26 cellular contexts compared by ENCODE assay signal in genomic region chr1:28395181-28395580, GRCh38. TPM values are rescaled to one million over a fixed set of nuclear protein-coding genes. Genes with fewer than 3 reads are reported as not detected.
DNase-seq lines count a peak whose midpoint lies in the region; ATAC-seq, FAIRE-seq and TF ChIP-seq lines count a peak whose summit lies in the region.
"Had no signal": no experiment of that assay in that cellular context is flagged by ENCODE, and none has a peak within 500 bp of the region (broad histone marks: within the 10 kb centered on the region; RNA-seq: fewer than 3 reads in every experiment).

No MANE protein-coding gene starts in this region.

- no peak overlapping the region for H2AFZ ChIP-seq in endothelial cell of umbilical vein (ENCODE audit: low read depth, low read length)
- H2AFZ ChIP-seq: parathyroid adenoma had no signal

- TF ChIP-seq POLR2A in endothelial cell of umbilical vein (IDR thresholded peaks at IDR 0.05; ENCODE audit: low read depth, low read length) = no peak

- H3K4me3 ChIP-seq in SK-N-MC (no peak overlapping the region), endothelial cell of umbilical vein (replicated peaks in 1 of 3; ENCODE audit: insufficient read depth in 1 of 3, low read depth in 1 of 3, low read length in 3 of 3) (no peak overlapping the region)
- H3K4me3 ChIP-seq: body of pancreas, colonic mucosa, sigmoid colon, testis had no signal

- peak overlapping the region; percentile 46; the same call in 1 of the 2 replicates for H3K27ac ChIP-seq in SK-N-MC
- no peak overlapping the region for H3K27ac ChIP-seq in endothelial cell of umbilical vein (ENCODE audit: insufficient read depth, low read depth, low read length)
- H3K27ac ChIP-seq: body of pancreas, colonic mucosa, foreskin keratinocyte, parathyroid adenoma, sigmoid colon, testis had no signal

- in situ Hi-C loops in GM13977 (cut with MboI; ENCODE audit: low pct_unique_long_range_greater_than_20kb, low sequenced_read_pairs, unreplicated experiment) = no loop called here

- no TSS peak for BruUV-seq in endothelial cell of umbilical vein (replicated peaks; lab: Mats Ljungman, UMichigan)

- H3K4me3 Mint-ChIP-seq in osteocyte (ENCODE audit: unreplicated experiment) (no peak overlapping the region), type B pancreatic cell (no peak overlapping the region)
- H3K4me3 Mint-ChIP-seq: activated naive CD8-positive, alpha-beta T cell; CD8-positive, alpha-beta T cell; memory B cell; naive thymus-derived CD4-positive, alpha-beta T cell; T-helper 2 cell treated with Interferon-gamma antibody and Interleukin-4, amounts not matched to agents 5 μg/mL and 100 μg/mL, for 36 hours had no signal

- H3K9ac ChIP-seq in SK-N-MC (ENCODE audit: insufficient read length) = no peak overlapping the region
- H3K9ac ChIP-seq in endothelial cell of umbilical vein (replicated peaks; ENCODE audit: extremely low read depth, insufficient read depth, low read length) = no peak overlapping the region
- H3K9ac ChIP-seq: parathyroid adenoma had no signal

- H3K27ac Mint-ChIP-seq in osteocyte (ENCODE audit: unreplicated experiment) (peak overlapping the region; percentile 60), type B pancreatic cell (no peak overlapping the region)
- H3K27ac Mint-ChIP-seq: activated naive CD8-positive, alpha-beta T cell; CD8-positive, alpha-beta T cell; memory B cell; T-helper 2 cell treated with Interferon-gamma antibody and Interleukin-4, amounts not matched to agents 5 μg/mL and 100 μg/mL, for 36 hours had no signal

- no peak for ATAC-seq in HG02852 (IDR thresholded peaks at IDR 0.05; ENCODE audit: unreplicated experiment)
- ATAC-seq: activated CD4-positive, CD25-positive, alpha-beta regulatory T cell treated with anti-CD3 and anti-CD28 coated beads, Interleukin-2, amount 50 U/mL, for 24 hours; body of pancreas; CD8-positive, alpha-beta T cell; foreskin keratinocyte; naive thymus-derived CD4-positive, alpha-beta T cell; SK-N-SH treated with all-trans-retinoic acid at 6 μM for 48 hours had no signal

- no peaks in the 10 kb centered on the region for H3K27me3 ChIP-seq in endothelial cell of umbilical vein (ENCODE audit: control insufficient read depth in 2 of 2, insufficient read depth in 2 of 2, low read length in 2 of 2)
- H3K27me3 ChIP-seq: body of pancreas, colonic mucosa, foreskin keratinocyte, sigmoid colon, testis had no signal

- peaks cover 4% of the 10 kb centered on the region for H3K4me1 ChIP-seq in endothelial cell of umbilical vein (ENCODE audit: control insufficient read depth, extremely low read depth, insufficient read depth, low read length)
- H3K4me1 ChIP-seq: colonic mucosa, parathyroid adenoma, sigmoid colon, testis had no signal

- TF ChIP-seq CTCF in GM13977 (IDR thresholded peaks at IDR 0.05; ENCODE audit: extremely low read depth, insufficient read depth, missing control alignments) = no peak
- no peak for TF ChIP-seq CTCF in endothelial cell of umbilical vein (IDR thresholded peaks at IDR 0.05; ENCODE audit: extremely low read depth in 1 of 2, insufficient read depth in 1 of 2, low read depth in 1 of 2, low read length in 2 of 2)
- no peak for TF ChIP-seq CTCF in osteocyte (IDR thresholded peaks at IDR 0.05)
- no peak for TF ChIP-seq CTCF in type B pancreatic cell (conservative IDR thresholded peaks at IDR 0.05)

- H3K36me3 ChIP-seq in SK-N-MC (ENCODE audit: insufficient read depth, low read length) (no peaks in the 10 kb centered on the region; the same call in 1 of the 2 replicates), endothelial cell of umbilical vein (ENCODE audit: control insufficient read depth in 2 of 2, extremely low read depth in 1 of 2, insufficient read depth in 2 of 2, low read length in 2 of 2) (no peaks in the 10 kb centered on the region)
- H3K36me3 ChIP-seq: colonic mucosa had no signal

- POLR2A ChIA-PET in endothelial cell of umbilical vein (lab: Charles Lee) = interaction anchor here (0.7 kb wide), 1 partner anchor 186 kb away, joined by 4 read pairs; no protein-coding TSS in a partner anchor

- peaks cover 11% of the 10 kb centered on the region for H3K36me3 Mint-ChIP-seq in osteocyte (ENCODE audit: unreplicated experiment)
- peaks cover 13% of the 10 kb centered on the region for H3K36me3 Mint-ChIP-seq in type B pancreatic cell
- H3K36me3 Mint-ChIP-seq: memory B cell had no signal

- peak; percentile 18 for FAIRE-seq in endothelial cell of umbilical vein (lab: Jason Lieb, UNC)
- FAIRE-seq: endometrium, H54, kidney had no signal

- peaks cover 15% of the 10 kb centered on the region for H3K79me2 ChIP-seq in endothelial cell of umbilical vein (ENCODE audit: control insufficient read depth, insufficient read depth, low read length)
- H3K79me2 ChIP-seq: parathyroid adenoma had no signal

- intact Hi-C loops in endothelial cell of umbilical vein (cut with micrococcal nuclease) = no loop called here

- H3K9me3 Mint-ChIP-seq in osteocyte (ENCODE audit: unreplicated experiment) (no peaks in the 10 kb centered on the region), type B pancreatic cell (no peaks in the 10 kb centered on the region)
- H3K9me3 Mint-ChIP-seq: CD8-positive, alpha-beta T cell; memory B cell; naive thymus-derived CD4-positive, alpha-beta T cell; T-helper 2 cell treated with Interferon-gamma antibody and Interleukin-4, amounts not matched to agents 5 μg/mL and 100 μg/mL, for 36 hours had no signal

- H3K9me3 ChIP-seq in SK-N-MC (ENCODE audit: low read depth, low read length) = no peaks in the 10 kb centered on the region
- H3K9me3 ChIP-seq in endothelial cell of umbilical vein (replicated peaks; ENCODE audit: control insufficient read depth, insufficient read depth, low read length) = no peaks in the 10 kb centered on the region
- H3K9me3 ChIP-seq: body of pancreas, colonic mucosa, sigmoid colon, testis had no signal

- H3K27me3 Mint-ChIP-seq in osteocyte (ENCODE audit: unreplicated experiment) = no peaks in the 10 kb centered on the region
- H3K27me3 Mint-ChIP-seq in type B pancreatic cell = no peaks in the 10 kb centered on the region
- H3K27me3 Mint-ChIP-seq: activated naive CD8-positive, alpha-beta T cell; memory B cell; naive thymus-derived CD4-positive, alpha-beta T cell had no signal

- no peak overlapping the region for H3K4me2 ChIP-seq in endothelial cell of umbilical vein (ENCODE audit: insufficient read depth, low read length)

- peak; percentile 10 for DNase-seq in GM13977 (ENCODE audit: low spot score)
- no peak for DNase-seq in SK-N-MC (ENCODE audit: low read depth, low spot score)
- no peak for DNase-seq in endothelial cell of umbilical vein (ENCODE audit: low read depth, low spot score)
- DNase-seq in osteocyte (ENCODE audit: extremely low spot score, unreplicated experiment) = no peak
- no peak for DNase-seq in type B pancreatic cell (ENCODE audit: extremely low spot score, unreplicated experiment)
- DNase-seq in NCI-H2171 treated with DMSO at 0.1 percent for 48 hours (lab: John Stamatoyannopoulos, UW) = no peak
- DNase-seq: body of pancreas; CD8-positive, alpha-beta T cell; colonic mucosa; DND-41; foreskin keratinocyte; kidney; naive thymus-derived CD4-positive, alpha-beta T cell; NCI-H1092; NCI-H1930; sigmoid colon; testis had no signal

- no peaks in the 10 kb centered on the region for H3K9me1 ChIP-seq in endothelial cell of umbilical vein (replicated peaks; ENCODE audit: control insufficient read depth, extremely low read depth, insufficient read depth, low read length)

- CTCF ChIA-PET in endothelial cell of umbilical vein (lab: Charles Lee) = interaction anchor here (0.9 kb wide), 1 partner anchor 20 kb away, joined by 3 read pairs; no protein-coding TSS in a partner anchor

- no peaks in the 10 kb centered on the region for H4K20me1 ChIP-seq in endothelial cell of umbilical vein (replicated peaks; ENCODE audit: control insufficient read depth, extremely low read depth, insufficient read depth, low read length)

- H3K4me1 Mint-ChIP-seq in osteocyte (ENCODE audit: unreplicated experiment) = peaks cover 19% of the 10 kb centered on the region
- H3K4me1 Mint-ChIP-seq in type B pancreatic cell (ENCODE audit: unreplicated experiment) = peaks cover 12% of the 10 kb centered on the region

- dilution Hi-C loops in endothelial cell of umbilical vein (cut with MboI; ENCODE audit: extremely low pct_ligation_motif_present, low sequenced_read_pairs) = no loop called here

TF ChIP-seq in endothelial cell of umbilical vein, 7 proteins besides CTCF, POLR2A, EP300 and RAD21:
- TF ChIP-seq MAX (IDR thresholded peaks at IDR 0.05; ENCODE audit: insufficient read depth, insufficient read length) = no peak
- no peak for TF ChIP-seq FOS (IDR thresholded peaks at IDR 0.05; ENCODE audit: borderline replicate concordance, insufficient read depth, low read length)
- TF ChIP-seq MYC (IDR thresholded peaks at IDR 0.05; ENCODE audit: low read depth, low read length) = no peak
- no peak for TF ChIP-seq GATA2 (IDR thresholded peaks at IDR 0.05; ENCODE audit: insufficient read depth, insufficient read length, low read depth, low read length)
- TF ChIP-seq EZH2 (IDR thresholded peaks at IDR 0.05; ENCODE audit: borderline replicate concordance, low read depth, low read length, severe bottlenecking) = no peak
- no peak for TF ChIP-seq POLR2AphosphoS5 (IDR thresholded peaks at IDR 0.05; ENCODE audit: insufficient read depth, low read depth, low read length)
- no peak for TF ChIP-seq JUN (IDR thresholded peaks at IDR 0.05; ENCODE audit: borderline replicate concordance, insufficient read depth, insufficient read length, low read depth)

RNA-seq across cellular contexts. Expression of gene PHACTR4, which starts 25.6 kb away (rescaled TPM):
- total RNA-seq in endothelial cell of umbilical vein (59.7 and 61.0 TPM in 2 replicates), osteocyte (55.6 and 56.0 TPM in 2 replicates), type B pancreatic cell (ENCODE audit: low replicate concordance) (40.3 and 50.3 TPM in 2 replicates)
- 18.2 and 25.4 TPM in 2 replicates for polyA plus RNA-seq in endothelial cell of umbilical vein
- polyA plus RNA-seq in endothelial cell of umbilical vein (2011; cell fraction: cytosol; rRNA removed) = 23.5 and 25.8 TPM in 2 replicates
- 25.4 and 26.1 TPM in 2 replicates for polyA plus RNA-seq in endothelial cell of umbilical vein (2011; cell fraction: nucleus; rRNA removed)
- 28.3 and 41.3 TPM in 2 replicates for polyA plus RNA-seq in endothelial cell of umbilical vein (2012)
- polyA minus RNA-seq in endothelial cell of umbilical vein = 32.3 and 41.8 TPM in 2 replicates
- 17.5 TPM for polyA minus RNA-seq in endothelial cell of umbilical vein (2011; cell fraction: cytosol; rRNA and poly(A)+ RNA removed)
- 25.8 and 32.2 TPM in 2 replicates for polyA minus RNA-seq in endothelial cell of umbilical vein (2011; cell fraction: nucleus; rRNA and poly(A)+ RNA removed)
